1 cellular context compared by ENCODE assay signal in the genomic region with DNA sequence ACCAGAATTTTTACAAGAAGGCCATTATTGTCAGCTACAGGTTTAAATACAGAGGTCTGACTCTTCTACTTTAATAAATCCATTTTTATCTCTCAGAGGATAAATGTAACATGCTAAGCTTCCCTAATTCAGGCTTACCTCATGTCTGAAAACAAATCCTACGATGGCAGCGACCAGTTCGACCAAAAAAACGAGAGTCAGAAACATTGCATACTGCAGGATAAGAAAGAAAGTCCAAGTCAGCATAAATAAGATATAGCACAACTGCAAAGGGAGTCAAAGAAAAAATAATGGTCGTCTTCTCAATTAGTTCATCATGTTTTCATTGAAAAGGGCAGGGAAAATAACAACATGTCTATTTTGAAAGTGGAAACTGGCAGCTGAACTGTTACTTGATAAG.
TF ChIP-seq lines count a peak whose summit lies in the region.

No MANE protein-coding gene starts in this region.

TF ChIP-seq in IMR-90, 13 proteins besides CTCF, POLR2A, EP300 and RAD21:
- peak; percentile 65 for TF ChIP-seq MAFK (IDR thresholded peaks at IDR 0.05; ENCODE audit: low read depth, low read length)
- TF ChIP-seq NFE2L2 (IDR thresholded peaks at IDR 0.05; ENCODE audit: low read depth, low read length): no peak
TF ChIP-seq in IMR-90: peak in this region for 1.
